Comparison of ENCODE assay signal across 1 cellular context in the genomic region with DNA sequence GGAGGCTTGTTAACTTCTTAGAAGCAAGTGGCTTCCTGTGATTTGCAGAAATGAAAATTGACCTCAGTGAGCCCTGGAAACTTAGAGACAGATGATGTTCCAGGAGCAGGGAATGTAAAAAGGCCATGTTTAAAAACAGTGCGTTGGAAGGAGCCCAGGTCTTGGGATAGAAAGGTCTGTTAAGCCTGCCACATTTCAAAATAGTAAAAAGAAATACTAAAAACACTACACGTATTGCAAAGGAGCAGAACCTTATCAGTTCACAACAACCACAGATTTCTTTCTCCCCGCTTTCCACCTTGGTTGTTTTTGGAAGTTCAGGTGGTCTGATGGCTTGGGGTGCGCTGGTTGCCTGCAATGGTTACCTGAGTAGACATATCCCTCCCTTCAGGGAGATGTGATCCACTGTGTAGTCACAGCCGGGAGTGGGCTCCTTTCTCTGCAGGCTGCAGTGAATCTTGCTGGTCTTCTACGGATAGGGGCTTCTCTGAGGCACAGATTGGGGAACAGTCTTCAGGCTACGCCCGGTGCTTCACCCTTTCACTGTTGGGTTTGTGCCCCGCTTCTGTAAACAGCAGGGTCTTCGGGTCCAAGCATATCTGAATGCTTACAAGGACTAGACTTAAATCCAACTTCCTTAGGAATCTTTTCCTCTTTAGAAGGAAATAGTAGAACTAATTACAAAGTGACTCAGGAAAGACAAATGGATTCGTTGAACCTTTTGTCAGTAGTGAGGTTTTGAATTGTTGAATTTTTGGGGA.
TF ChIP-seq lines count a peak whose summit lies in the region.

No MANE protein-coding gene starts in this region.

TF ChIP-seq in HepG2, 621 proteins besides CTCF, POLR2A, EP300 and RAD21 (continued from another document):
- TF ChIP-seq, protein P1, sequence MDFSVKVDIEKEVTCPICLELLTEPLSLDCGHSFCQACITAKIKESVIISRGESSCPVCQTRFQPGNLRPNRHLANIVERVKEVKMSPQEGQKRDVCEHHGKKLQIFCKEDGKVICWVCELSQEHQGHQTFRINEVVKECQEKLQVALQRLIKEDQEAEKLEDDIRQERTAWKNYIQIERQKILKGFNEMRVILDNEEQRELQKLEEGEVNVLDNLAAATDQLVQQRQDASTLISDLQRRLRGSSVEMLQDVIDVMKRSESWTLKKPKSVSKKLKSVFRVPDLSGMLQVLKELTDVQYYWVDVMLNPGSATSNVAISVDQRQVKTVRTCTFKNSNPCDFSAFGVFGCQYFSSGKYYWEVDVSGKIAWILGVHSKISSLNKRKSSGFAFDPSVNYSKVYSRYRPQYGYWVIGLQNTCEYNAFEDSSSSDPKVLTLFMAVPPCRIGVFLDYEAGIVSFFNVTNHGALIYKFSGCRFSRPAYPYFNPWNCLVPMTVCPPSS (IDR thresholded peaks at IDR 0.05) = no peak
- no peak for TF ChIP-seq ZFP36L2 (CRISPR knock-in tag; IDR thresholded peaks at IDR 0.05)
- TF ChIP-seq, protein P2, sequence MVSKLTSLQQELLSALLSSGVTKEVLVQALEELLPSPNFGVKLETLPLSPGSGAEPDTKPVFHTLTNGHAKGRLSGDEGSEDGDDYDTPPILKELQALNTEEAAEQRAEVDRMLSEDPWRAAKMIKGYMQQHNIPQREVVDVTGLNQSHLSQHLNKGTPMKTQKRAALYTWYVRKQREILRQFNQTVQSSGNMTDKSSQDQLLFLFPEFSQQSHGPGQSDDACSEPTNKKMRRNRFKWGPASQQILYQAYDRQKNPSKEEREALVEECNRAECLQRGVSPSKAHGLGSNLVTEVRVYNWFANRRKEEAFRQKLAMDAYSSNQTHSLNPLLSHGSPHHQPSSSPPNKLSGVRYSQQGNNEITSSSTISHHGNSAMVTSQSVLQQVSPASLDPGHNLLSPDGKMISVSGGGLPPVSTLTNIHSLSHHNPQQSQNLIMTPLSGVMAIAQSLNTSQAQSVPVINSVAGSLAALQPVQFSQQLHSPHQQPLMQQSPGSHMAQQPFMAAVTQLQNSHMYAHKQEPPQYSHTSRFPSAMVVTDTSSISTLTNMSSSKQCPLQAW (CRISPR knock-in tag; IDR thresholded peaks at IDR 0.05) = no peak
TF ChIP-seq in HepG2: peak in this region for 3.
